Comparison of ENCODE assay signal across 8 cellular contexts in the genomic region with DNA sequence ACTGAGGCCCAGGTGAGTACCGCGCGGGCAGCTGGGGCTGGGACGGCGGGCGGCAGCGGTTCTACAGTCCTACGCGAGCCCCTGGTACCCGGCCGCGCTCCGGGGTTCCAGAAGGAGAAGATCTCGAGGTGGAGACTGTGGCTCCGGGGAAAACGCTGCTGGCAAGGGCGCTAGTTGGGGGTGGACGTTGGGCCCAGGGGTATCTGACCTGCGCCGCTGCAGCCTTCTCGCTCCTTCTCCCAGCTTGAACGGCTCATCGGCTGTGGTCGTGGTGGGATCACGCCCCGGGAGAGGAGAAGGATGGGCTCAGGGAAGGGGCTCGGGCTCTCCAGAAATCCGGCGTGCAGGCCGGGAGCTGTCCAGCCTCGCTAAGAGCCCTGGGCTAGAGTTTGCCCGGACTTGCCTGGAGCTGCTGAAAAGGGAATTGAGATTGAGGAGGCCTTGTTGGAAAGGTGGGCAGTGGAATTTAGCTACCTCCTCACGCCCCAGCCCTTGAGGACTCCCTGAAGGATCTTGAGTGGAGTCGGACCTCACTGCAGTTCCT. TPM values are rescaled to one million over a fixed set of nuclear protein-coding genes. Genes with fewer than 3 reads are reported as not detected.
DNase-seq lines count a peak whose midpoint lies in the region; ATAC-seq and TF ChIP-seq lines count a peak whose summit lies in the region.

No MANE protein-coding gene starts in this region.

- H3K4me1 Mint-ChIP-seq in T-helper 17 cell: peaks cover 18% of the 10 kb centered on the region

- ATAC-seq in T-helper 17 cell: no peak
- ATAC-seq in activated CD4-positive, CD25-positive, alpha-beta regulatory T cell treated with anti-CD3 and anti-CD28 coated beads, Interleukin-2, amount 50 U/mL, for 24 hours: no peak

- no peaks in the 10 kb centered on the region for H3K9me3 ChIP-seq in T-helper 17 cell (ENCODE audit: control insufficient read depth, low read length, poor library complexity, severe bottlenecking)

- DNase-seq in T-helper 17 cell (no peak), foreskin fibroblast (peak in 1 of 2 donors; percentile 67), retinal pigment epithelial cell (ENCODE audit: low read depth) (no peak), epidermal melanocyte (ENCODE audit: insufficient read length, low spot score) (no peak), DMS 273 (lab: John Stamatoyannopoulos, UW; ENCODE audit: unreplicated experiment) (no peak)
- DNase-seq in activated CD4-positive, alpha-beta T cell treated with anti-CD3 and anti-CD28 coated beads, Interleukin-2, amount 50 U/mL, for 48 hours: no peak

- H3K36me3 Mint-ChIP-seq in T-helper 17 cell (ENCODE audit: low read depth): no peaks in the 10 kb centered on the region

- TF ChIP-seq CTCF in foreskin fibroblast (IDR thresholded peaks at IDR 0.05; ENCODE audit: low read depth, low read length) (no peak), retinal pigment epithelial cell (conservative IDR thresholded peaks at IDR 0.05; ENCODE audit: low read depth, low read length) (no peak)

- peak overlapping the region; percentile 88 for H3K4me3 Mint-ChIP-seq in T-helper 17 cell

- peaks cover 17% of the 10 kb centered on the region for H3K27me3 Mint-ChIP-seq in T-helper 17 cell

- H3K27ac Mint-ChIP-seq in T-helper 17 cell: no peak overlapping the region

- H3K4me3 ChIP-seq in GM08714 (ENCODE audit: low read length) (peak overlapping the region; percentile 68; the same call in 1 of the 2 replicates), foreskin fibroblast (ENCODE audit: low read depth in 1 of 2, low read length in 2 of 2) (peak overlapping the region; percentile 42 to 53), retinal pigment epithelial cell (ENCODE audit: low read length) (peak overlapping the region; percentile 21)

RNA-seq across cellular contexts. Expression of a gene that starts 1.1 kb away (rescaled TPM):
- total RNA-seq in T-helper 17 cell: under 1 TPM in 1 of 2 donors, not detected in 1; 0.17 TPM

RNA-seq across cellular contexts. Expression of a gene that starts 35.1 kb away (rescaled TPM):
- 10 to 100 TPM in 1 of 2 donors, 1 to 10 TPM in 1; 8.7 to 12.3 TPM for total RNA-seq in T-helper 17 cell

RNA-seq across cellular contexts. Expression of a gene that starts 42.4 kb away (rescaled TPM):
- 1 to 10 TPM; 3.6 to 4.9 TPM for total RNA-seq in T-helper 17 cell

RNA-seq across cellular contexts. Expression of a gene that starts 57.9 kb away (rescaled TPM):
- total RNA-seq in T-helper 17 cell: 10 to 100 TPM; 43.9 to 48.8 TPM
